11 cellular contexts compared by ENCODE assay signal in genomic region chr7:47452715-47453092, GRCh38.
DNase-seq lines count a peak whose midpoint lies in the region; ATAC-seq and TF ChIP-seq lines count a peak whose summit lies in the region.
"Had no signal": no experiment of that assay in that cellular context is flagged by ENCODE, and none has a peak within 500 bp of the region (broad histone marks: within the 10 kb centered on the region; RNA-seq: fewer than 3 reads in every experiment).

No MANE protein-coding gene starts in this region.

- no peaks in the 10 kb centered on the region for H3K9me3 ChIP-seq in PC-3 (ENCODE audit: low read length)
- no peaks in the 10 kb centered on the region for H3K9me3 ChIP-seq in suprapubic skin
- H3K9me3 ChIP-seq: MG63 had no signal

- 84% methylated on average over 11 of the region's 11 CpGs for WGBS in suprapubic skin

- H3K27ac Mint-ChIP-seq in activated naive CD8-positive, alpha-beta T cell treated with anti-CD3 and anti-CD28 coated beads, Interleukin-2, amount 50 U/mL, for 24 hours = no peak overlapping the region

- no peaks in the 10 kb centered on the region for H3K36me3 Mint-ChIP-seq in activated naive CD8-positive, alpha-beta T cell treated with anti-CD3 and anti-CD28 coated beads, Interleukin-2, amount 50 U/mL, for 24 hours (ENCODE audit: low read depth)

- no peaks in the 10 kb centered on the region for H3K27me3 ChIP-seq in PC-3 (ENCODE audit: low read length)
- H3K27me3 ChIP-seq in suprapubic skin = no peaks in the 10 kb centered on the region
- H3K27me3 ChIP-seq: MG63 had no signal

- H3K4me3 Mint-ChIP-seq in activated naive CD8-positive, alpha-beta T cell treated with anti-CD3 and anti-CD28 coated beads, Interleukin-2, amount 50 U/mL, for 24 hours = no peak overlapping the region

- intact Hi-C loops in PC-3 (cut with micrococcal nuclease) = loop anchor here (1.0 kb wide), 4 partner anchors 23 to 153 kb away; no protein-coding TSS in a partner anchor

- no peaks in the 10 kb centered on the region for H3K4me1 Mint-ChIP-seq in activated naive CD8-positive, alpha-beta T cell treated with anti-CD3 and anti-CD28 coated beads, Interleukin-2, amount 50 U/mL, for 24 hours

- no peak for TF ChIP-seq EP300 in suprapubic skin (IDR thresholded peaks at IDR 0.05)

- DNase-seq in PC-3 = no peak
- DNase-seq in coronary artery (ENCODE audit: low spot score) = peak; percentile 75
- DNase-seq in midbrain (lab: John Stamatoyannopoulos, UW) = peak; percentile 53
- no peak for DNase-seq in suprapubic skin (ENCODE audit: low spot score in 2 of 2)
- no peak for DNase-seq in DMS 273 (lab: John Stamatoyannopoulos, UW; ENCODE audit: unreplicated experiment)
- DNase-seq in NCI-H2227 treated with DMSO at 0.1 percent for 48 hours (lab: John Stamatoyannopoulos, UW) = no peak
- DNase-seq in NCI-H748 treated with DMSO at 0.1 percent for 48 hours (lab: John Stamatoyannopoulos, UW) = no peak
- no peak for DNase-seq in activated naive CD8-positive, alpha-beta T cell treated with anti-CD3 and anti-CD28 coated beads, Interleukin-2, amount 50 U/mL, for 24 hours
- DNase-seq: MG63; stimulated activated naive CD4-positive, alpha-beta T cell treated with Interleukin-2 at 50 U/mL for 16 hours had no signal

- H3K4me2 ChIP-seq in PC-3 (ENCODE audit: low read length) = peak overlapping the region; percentile 87

- H3K4me3 ChIP-seq in PC-3 (ENCODE audit: low read length) (peak overlapping the region; percentile 68), coronary artery (peak overlapping the region; percentile 59), suprapubic skin (peak overlapping the region; percentile 25)
- H3K4me3 ChIP-seq: GM12878, MG63 had no signal

- POLR2A ChIA-PET in PC-3 (lab: Charles Lee; ENCODE audit: unreplicated experiment) = interaction anchor here (0.6 kb wide), 1 partner anchor 50 kb away, joined by 3 read pairs; no protein-coding TSS in a partner anchor

- H3K4me1 ChIP-seq in PC-3 (ENCODE audit: insufficient read depth, low read length) = peaks cover 47% of the 10 kb centered on the region
- H3K4me1 ChIP-seq in suprapubic skin = peaks cover 32% of the 10 kb centered on the region

- H3K79me2 ChIP-seq in PC-3 (ENCODE audit: low read length) = peaks cover 80% of the 10 kb centered on the region

- no peak for TF ChIP-seq POLR2A in suprapubic skin (IDR thresholded peaks at IDR 0.05)

- H4K20me1 ChIP-seq in PC-3 (ENCODE audit: low read length) = no peaks in the 10 kb centered on the region

- ATAC-seq in PC-3 = no peak
- no peak for ATAC-seq in activated naive CD8-positive, alpha-beta T cell treated with anti-CD3 and anti-CD28 coated beads, Interleukin-2, amount 50 U/mL, for 24 hours
- ATAC-seq: GM12878 had no signal

- H3K36me3 ChIP-seq in PC-3 (ENCODE audit: low read depth, low read length) (0 out of 2 replicates have a peak, but pooled peaks cover 6% of the 10 kb centered on the region), suprapubic skin (no peaks in the 10 kb centered on the region)
- H3K36me3 ChIP-seq: MG63 had no signal

- peak overlapping the region; percentile 80 for H3K9ac ChIP-seq in PC-3 (ENCODE audit: low read length)

- H3K9me2 ChIP-seq in PC-3 (replicated peaks; ENCODE audit: low read length) = no peaks in the 10 kb centered on the region

- H3K9me3 Mint-ChIP-seq in activated naive CD8-positive, alpha-beta T cell treated with anti-CD3 and anti-CD28 coated beads, Interleukin-2, amount 50 U/mL, for 24 hours = no peaks in the 10 kb centered on the region

- no peak overlapping the region for H2AFZ ChIP-seq in PC-3 (ENCODE audit: low read length)

- H3K27ac ChIP-seq in PC-3 (ENCODE audit: low read length) (peak overlapping the region; percentile 95), coronary artery (peak overlapping the region; percentile 86 to 97), suprapubic skin (peak overlapping the region; percentile 91)

- H3F3A ChIP-seq in PC-3 (ENCODE audit: low read length, unreplicated experiment) = no peaks in the 10 kb centered on the region

- H3K27me3 Mint-ChIP-seq in activated naive CD8-positive, alpha-beta T cell treated with anti-CD3 and anti-CD28 coated beads, Interleukin-2, amount 50 U/mL, for 24 hours = peaks cover 4% of the 10 kb centered on the region

- BruUV-seq in PC-3 (replicated peaks; lab: Mats Ljungman, UMichigan) = TSS peak; percentile 48

- TF ChIP-seq CTCF in PC-3 (conservative IDR thresholded peaks at IDR 0.05; ENCODE audit: low read depth, low read length) = no peak
- TF ChIP-seq CTCF in coronary artery (IDR thresholded peaks at IDR 0.05) = no peak
- TF ChIP-seq CTCF in suprapubic skin (IDR thresholded peaks at IDR 0.05) = no peak

- CTCF ChIA-PET in PC-3 (lab: Charles Lee) = interaction anchor here (1.3 to 1.8 kb wide), 4 partner anchors 17 to 186 kb away, joined by 4 to 9 read pairs (median 4); no protein-coding TSS in a partner anchor

Comparison
In these comparisons a context has a peak if more than half of its experiments do, and no peak if none do; other contexts are left out.
1. DNase-seq: peak in coronary artery (single experiment) and midbrain (single experiment); none in PC-3 (single experiment), suprapubic skin (0 of 2), DMS 273 (single experiment), NCI-H2227 treated with DMSO at 0.1 percent for 48 hours (single experiment), NCI-H748 treated with DMSO at 0.1 percent for 48 hours (single experiment) and activated naive CD8-positive, alpha-beta T cell treated with anti-CD3 and anti-CD28 coated beads, Interleukin-2, amount 50 U/mL, for 24 hours (single experiment).
2. Peak in every context shown above with its lines, with median percentiles within 50 percentile points of each other: H3K27ac ChIP-seq and H3K4me3 ChIP-seq.